Comparison of ENCODE assay signal across 28 cellular contexts in the genomic region with DNA sequence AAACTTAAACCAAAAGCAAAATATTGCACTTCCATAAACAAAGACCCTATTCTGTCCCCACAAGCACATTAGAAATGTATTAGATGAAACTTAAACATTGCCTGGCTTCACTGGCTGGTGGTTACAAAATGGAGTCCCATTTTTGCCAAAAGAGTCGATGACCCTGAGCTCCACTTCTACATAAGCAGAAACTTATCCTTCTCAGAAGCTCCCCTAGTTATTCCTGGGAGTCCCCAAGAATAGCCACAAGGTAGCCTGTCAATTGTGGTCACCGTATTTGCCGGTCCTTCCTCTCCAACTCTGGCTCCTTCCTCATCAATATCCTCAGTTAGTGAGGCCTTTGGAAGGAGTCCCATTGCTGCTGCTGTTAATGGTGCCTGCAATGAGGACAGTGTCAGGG. TPM values are rescaled to one million over a fixed set of nuclear protein-coding genes. Genes with fewer than 3 reads are reported as not detected.
DNase-seq lines count a peak whose midpoint lies in the region; ATAC-seq and TF ChIP-seq lines count a peak whose summit lies in the region.
"Had no signal": no experiment of that assay in that cellular context is flagged by ENCODE, and none has a peak within 500 bp of the region (broad histone marks: within the 10 kb centered on the region; RNA-seq: fewer than 3 reads in every experiment).

No MANE protein-coding gene starts in this region.

- H2AFZ ChIP-seq in osteoblast (ENCODE audit: low read length): no peak overlapping the region

- H3K27ac Mint-ChIP-seq in endodermal cell: peak overlapping the region; percentile 58
- no peak overlapping the region for H3K27ac Mint-ChIP-seq in natural killer cell
- H3K27ac Mint-ChIP-seq: CD14-positive monocyte; CD8-positive, alpha-beta memory T cell had no signal

- H3K27me3 Mint-ChIP-seq in endodermal cell (ENCODE audit: insufficient read depth) (no peaks in the 10 kb centered on the region), natural killer cell (ENCODE audit: low read depth in 2 of 2) (no peaks in the 10 kb centered on the region)
- H3K27me3 Mint-ChIP-seq: CD4-positive, alpha-beta memory T cell; CD4-positive, CD25-positive, alpha-beta regulatory T cell had no signal

- DNase-seq in H7 (peak; percentile 7), endodermal cell (no peak), osteoblast (ENCODE audit: insufficient read length, low spot score, missing footprints) (peak; percentile 64), natural killer cell (no peak), left lobe of liver (ENCODE audit: low spot score) (no peak)
- DNase-seq: 8988T; ACHN; BE2C; C1 segment of cervical spinal cord; CD4-positive, alpha-beta memory T cell; CD4-positive, CD25-positive, alpha-beta regulatory T cell; CD8-positive, alpha-beta memory T cell; COR-L47; DMS 273 treated with DMSO at 0.1 percent for 48 hours; DMS153; DMS79; DND-41; EL; GDM1 had no signal

- ATAC-seq in GM21515 (IDR thresholded peaks at IDR 0.05; ENCODE audit: unreplicated experiment) (no peak), natural killer cell (no peak), left lobe of liver (no peak)
- ATAC-seq: GM12878 had no signal

- no peaks in the 10 kb centered on the region for H3K79me2 ChIP-seq in osteoblast (ENCODE audit: insufficient read depth, low read length)

- H3K4me3 Mint-ChIP-seq in endodermal cell: no peak overlapping the region
- no peak overlapping the region for H3K4me3 Mint-ChIP-seq in natural killer cell
- H3K4me3 Mint-ChIP-seq: CD14-positive monocyte; CD4-positive, alpha-beta memory T cell; CD4-positive, CD25-positive, alpha-beta regulatory T cell; CD8-positive, alpha-beta memory T cell had no signal

- WGBS in endodermal cell (ENCODE audit: insufficient coverage in 1 of 2, insufficient read length in 1 of 2), 2 experiments: 95 to 100% methylated on average over 3 of the region's 3 CpGs

- no peak overlapping the region for H3K4me3 ChIP-seq in H7 (ENCODE audit: insufficient read depth, low read depth, low read length)
- H3K4me3 ChIP-seq in HEK293 (ENCODE audit: low read depth, low read length): no peak overlapping the region
- no peak overlapping the region for H3K4me3 ChIP-seq in endodermal cell (ENCODE audit: low read length)
- H3K4me3 ChIP-seq in osteoblast (ENCODE audit: insufficient read depth, low read length): no peak overlapping the region
- H3K4me3 ChIP-seq: BLaER1, GM12878 had no signal

- H3K4me1 ChIP-seq in HEK293 (ENCODE audit: control insufficient read depth, insufficient read depth, low read length) (no peaks in the 10 kb centered on the region), endodermal cell (ENCODE audit: control insufficient read depth, insufficient read depth, low read length) (peaks cover 5% of the 10 kb centered on the region), osteoblast (ENCODE audit: insufficient read depth, low read length) (peaks cover 12% of the 10 kb centered on the region)
- H3K4me1 ChIP-seq: BE2C, BLaER1 had no signal

- no peak for TF ChIP-seq CTCF in HEK293 (tag by site-specific recombination; IDR thresholded peaks at IDR 0.05)
- TF ChIP-seq CTCF in endodermal cell (conservative IDR thresholded peaks at IDR 0.05): no peak
- TF ChIP-seq CTCF in osteoblast (IDR thresholded peaks at IDR 0.05; ENCODE audit: extremely low read depth, low read depth, low read length): no peak
- no peak for TF ChIP-seq CTCF in natural killer cell (IDR thresholded peaks at IDR 0.05)

- intact Hi-C loops in natural killer cell (cut with micrococcal nuclease): no loop called here

- POLR2A ChIA-PET in HEK293 (lab: Yijun Ruan, JAX): no interaction called here

- H3K36me3 ChIP-seq in H7 (replicated peaks; ENCODE audit: control insufficient read depth, insufficient read depth, low read length): no peaks in the 10 kb centered on the region
- H3K36me3 ChIP-seq in HEK293 (ENCODE audit: control insufficient read depth in 2 of 2, insufficient read depth in 1 of 2, low read length in 2 of 2): no peaks in the 10 kb centered on the region
- no peaks in the 10 kb centered on the region for H3K36me3 ChIP-seq in endodermal cell (ENCODE audit: control insufficient read depth, insufficient read depth, low read length)
- H3K36me3 ChIP-seq in osteoblast (ENCODE audit: insufficient read depth, low read length): no peaks in the 10 kb centered on the region
- H3K36me3 ChIP-seq: BE2C, BLaER1 had no signal

- H3K36me3 Mint-ChIP-seq in endodermal cell (ENCODE audit: low read depth) (no peaks in the 10 kb centered on the region), natural killer cell (no peaks in the 10 kb centered on the region)
- H3K36me3 Mint-ChIP-seq: CD14-positive monocyte; CD4-positive, alpha-beta memory T cell; CD4-positive, CD25-positive, alpha-beta regulatory T cell; CD8-positive, alpha-beta memory T cell had no signal

- peaks cover 25% of the 10 kb centered on the region for H3K4me1 Mint-ChIP-seq in endodermal cell
- H3K4me1 Mint-ChIP-seq in natural killer cell: peaks cover 0 to 5% of the 10 kb centered on the region in 2 donors
- H3K4me1 Mint-ChIP-seq: CD14-positive monocyte; CD4-positive, alpha-beta memory T cell; CD4-positive, CD25-positive, alpha-beta regulatory T cell; CD8-positive, alpha-beta memory T cell had no signal

- H3K4me2 ChIP-seq in osteoblast (ENCODE audit: insufficient read depth, low read length): no peak overlapping the region
- H3K4me2 ChIP-seq: BLaER1 had no signal

- H3K27me3 ChIP-seq in H7 (ENCODE audit: control insufficient read depth, insufficient read depth, low read length) (no peaks in the 10 kb centered on the region), endodermal cell (ENCODE audit: control insufficient read depth, insufficient read depth, low read length, poor library complexity, severe bottlenecking) (no peaks in the 10 kb centered on the region), osteoblast (ENCODE audit: insufficient read depth, low read length) (no peaks in the 10 kb centered on the region)
- H3K27me3 ChIP-seq: BE2C, BLaER1 had no signal

- H3K27ac ChIP-seq in HEK293 (ENCODE audit: extremely low read depth, low read depth, low read length) (no peak overlapping the region), endodermal cell (ENCODE audit: low read depth, low read length) (no peak overlapping the region), osteoblast (ENCODE audit: low read depth, low read length) (no peak overlapping the region)
- H3K27ac ChIP-seq: BLaER1 had no signal

- H3K9me3 Mint-ChIP-seq in endodermal cell: no peaks in the 10 kb centered on the region
- no peaks in the 10 kb centered on the region for H3K9me3 Mint-ChIP-seq in natural killer cell
- H3K9me3 Mint-ChIP-seq: CD14-positive monocyte; CD4-positive, alpha-beta memory T cell; CD4-positive, CD25-positive, alpha-beta regulatory T cell; CD8-positive, alpha-beta memory T cell had no signal

- CTCF ChIA-PET in HEK293 (lab: Yijun Ruan, JAX): interaction anchor here (0.6 to 2.9 kb wide), 4 partner anchors 10 to 262 kb away, joined by 3 to 12 read pairs (median 4); no protein-coding TSS in a partner anchor

- no peaks in the 10 kb centered on the region for H4K20me1 ChIP-seq in osteoblast (ENCODE audit: insufficient read depth, low read length)
- H4K20me1 ChIP-seq: BLaER1 had no signal

- H3K9ac ChIP-seq in endodermal cell (ENCODE audit: extremely low read depth, low read length, poor library complexity, severe bottlenecking): no peak overlapping the region
- H3K9ac ChIP-seq: BLaER1 had no signal

- H3K9me3 ChIP-seq in HEK293 (ENCODE audit: control insufficient read depth, insufficient read depth, low read depth, low read length): no peaks in the 10 kb centered on the region
- H3K9me3 ChIP-seq in endodermal cell (ENCODE audit: control insufficient read depth, low read length): no peaks in the 10 kb centered on the region
- no peaks in the 10 kb centered on the region for H3K9me3 ChIP-seq in osteoblast (ENCODE audit: low read depth, low read length)
- H3K9me3 ChIP-seq: BE2C, BLaER1 had no signal

TF ChIP-seq in HEK293, 187 proteins besides CTCF, POLR2A, EP300 and RAD21:
- TF ChIP-seq ZNF623 (tag by site-specific recombination; IDR thresholded peaks at IDR 0.05) (no peak), ZNF133 (tag by site-specific recombination; IDR thresholded peaks at IDR 0.05) (peak; percentile 69), HOXD13 (CRISPR knock-in tag; IDR thresholded peaks at IDR 0.05; ENCODE audit: borderline replicate concordance) (no peak)

RNA-seq across cellular contexts. Expression of gene CDCP2, which starts 37.3 kb away (rescaled TPM):
- total RNA-seq in H7 (2014; rRNA removed; shearing (Covaris generic)): not detected in 2 replicates
- not detected for total RNA-seq in endodermal cell
- not detected for polyA plus RNA-seq in endodermal cell (2013, experiment 1 of 2)
- polyA plus RNA-seq in endodermal cell (2013, experiment 2 of 2): not detected
- not detected in 2 replicates for total RNA-seq in osteoblast
- total RNA-seq in natural killer cell: under 1 TPM in 1 of 3 donors, not detected in 2; 0.30 TPM
- total RNA-seq in left lobe of liver: not detected
- total RNA-seq: A673; CD8-positive, alpha-beta memory T cell; Daoy; G401 had no signal
- polyA plus RNA-seq: AG04450; CD14-positive monocyte; CD4-positive, alpha-beta memory T cell; CD4-positive, CD25-positive, alpha-beta regulatory T cell; CD8-positive, alpha-beta memory T cell; GM12878 had no signal

Comparison
In these comparisons a context has a peak if more than half of its experiments do, and no peak if none do; other contexts are left out.
1. DNase-seq: peak in H7 (single experiment) and osteoblast (single experiment); none in endodermal cell (single experiment), natural killer cell (single experiment) and left lobe of liver (single experiment).